11 cellular contexts compared by ENCODE assay signal in genomic region chr2:128531856-128532255, GRCh38.
DNase-seq lines count a peak whose midpoint lies in the region; ATAC-seq and TF ChIP-seq lines count a peak whose summit lies in the region.
"Had no signal": no experiment of that assay in that cellular context is flagged by ENCODE, and none has a peak within 500 bp of the region (broad histone marks: within the 10 kb centered on the region; RNA-seq: fewer than 3 reads in every experiment).

No MANE protein-coding gene starts in this region.

- no peaks in the 10 kb centered on the region for H3K9me3 ChIP-seq in body of pancreas

- no peaks in the 10 kb centered on the region for H3K4me1 Mint-ChIP-seq in nephron
- H3K4me1 Mint-ChIP-seq in activated naive CD8-positive, alpha-beta T cell treated with anti-CD3 and anti-CD28 coated beads for 36 hours, result no peaks in the 10 kb centered on the region

- no peaks in the 10 kb centered on the region for H3K36me3 Mint-ChIP-seq in nephron (ENCODE audit: low read depth)
- H3K36me3 Mint-ChIP-seq in activated naive CD8-positive, alpha-beta T cell treated with anti-CD3 and anti-CD28 coated beads for 36 hours, result no peaks in the 10 kb centered on the region
- H3K36me3 Mint-ChIP-seq: natural killer cell treated with Interleukin-12 subunit alpha and Interleukin-12 subunit beta and Interleukin-15 and Interleukin-18, amount 100 ng/mL, for 72 hours had no signal

- H3K27me3 ChIP-seq in body of pancreas, result no peaks in the 10 kb centered on the region

- no peaks in the 10 kb centered on the region for H3K36me3 ChIP-seq in body of pancreas (replicated peaks in 1 of 2; ENCODE audit: insufficient read depth in 1 of 2, low read depth in 2 of 2)

- H3K27ac ChIP-seq in body of pancreas, result no peak overlapping the region

- H3K4me3 ChIP-seq in LNCaP clone FGC (ENCODE audit: low read depth, low read length) (no peak overlapping the region), body of pancreas (no peak overlapping the region)

- TF ChIP-seq POLR2A in body of pancreas (IDR thresholded peaks at IDR 0.05), result no peak

- TF ChIP-seq CTCF in GM12874 (IDR thresholded peaks at IDR 0.05; ENCODE audit: insufficient read depth, low read depth, low read length) (peak; percentile 12; the same call in 1 of the 2 replicates), LNCaP clone FGC (IDR thresholded peaks at IDR 0.05; ENCODE audit: control insufficient read depth, extremely low read depth, insufficient read depth) (0 out of 2 replicates have a peak, but pooled peaks have one; percentile 29), body of pancreas (IDR thresholded peaks at IDR 0.05) (peak in 4 of 7 experiments; percentile 32 to 48 (median 45)), nephron (IDR thresholded peaks at IDR 0.05; ENCODE audit: unreplicated experiment in 3 of 3) (peak in 2 of 3 experiments; percentile 8 to 19)

- ATAC-seq in body of pancreas, result no peak
- no peak for ATAC-seq in GM21526 (IDR thresholded peaks at IDR 0.05; ENCODE audit: low FRiP score, unreplicated experiment)
- ATAC-seq: natural killer cell treated with Interleukin-12 subunit alpha and Interleukin-12 subunit beta and Interleukin-15 and Interleukin-18, amount 100 ng/mL, for 72 hours had no signal

- DNase-seq in LNCaP clone FGC (ENCODE audit: low read depth) (no peak), body of pancreas (no peak)
- no peak for DNase-seq in activated naive CD8-positive, alpha-beta T cell treated with anti-CD3 and anti-CD28 coated beads for 36 hours
- DNase-seq in stimulated activated CD4-positive, alpha-beta T cell treated with anti-CD3 and anti-CD28 coated beads, Interleukin-4, amount 100 ng/mL, for 4 hours, result no peak
- DNase-seq: NCI-H1930; stimulated activated CD4-positive, alpha-beta T cell treated with anti-CD3 and anti-CD28 coated beads, Interleukin-12 subunit alpha, Interleukin-12 subunit beta, amount 100 ng/mL, for 4 hours; T-helper 9 cell had no signal

- H3K4me3 Mint-ChIP-seq in nephron, result no peak overlapping the region
- no peak overlapping the region for H3K4me3 Mint-ChIP-seq in activated naive CD8-positive, alpha-beta T cell treated with anti-CD3 and anti-CD28 coated beads for 36 hours
- H3K4me3 Mint-ChIP-seq: natural killer cell treated with Interleukin-12 subunit alpha and Interleukin-12 subunit beta and Interleukin-15 and Interleukin-18, amount 100 ng/mL, for 72 hours had no signal

- H3K27me3 Mint-ChIP-seq in nephron (ENCODE audit: low read depth), result peaks cover 6% of the 10 kb centered on the region
- H3K27me3 Mint-ChIP-seq in activated naive CD8-positive, alpha-beta T cell treated with anti-CD3 and anti-CD28 coated beads for 36 hours, result no peaks in the 10 kb centered on the region

- H3K4me1 ChIP-seq in body of pancreas, result peaks cover 6% of the 10 kb centered on the region

- no peak overlapping the region for H3K27ac Mint-ChIP-seq in nephron
- H3K27ac Mint-ChIP-seq in activated naive CD8-positive, alpha-beta T cell treated with anti-CD3 and anti-CD28 coated beads for 36 hours, result no peak overlapping the region
- H3K27ac Mint-ChIP-seq: natural killer cell treated with Interleukin-12 subunit alpha and Interleukin-12 subunit beta and Interleukin-15 and Interleukin-18, amount 100 ng/mL, for 72 hours had no signal

- H3K9me3 Mint-ChIP-seq in nephron, result no peaks in the 10 kb centered on the region
- no peaks in the 10 kb centered on the region for H3K9me3 Mint-ChIP-seq in activated naive CD8-positive, alpha-beta T cell treated with anti-CD3 and anti-CD28 coated beads for 36 hours
- H3K9me3 Mint-ChIP-seq: natural killer cell treated with Interleukin-12 subunit alpha and Interleukin-12 subunit beta and Interleukin-15 and Interleukin-18, amount 100 ng/mL, for 72 hours had no signal

- intact Hi-C loops in body of pancreas (cut with DNase I), result no loop called here
